Comparison of ENCODE assay signal across 8 cellular contexts in the genomic region with DNA sequence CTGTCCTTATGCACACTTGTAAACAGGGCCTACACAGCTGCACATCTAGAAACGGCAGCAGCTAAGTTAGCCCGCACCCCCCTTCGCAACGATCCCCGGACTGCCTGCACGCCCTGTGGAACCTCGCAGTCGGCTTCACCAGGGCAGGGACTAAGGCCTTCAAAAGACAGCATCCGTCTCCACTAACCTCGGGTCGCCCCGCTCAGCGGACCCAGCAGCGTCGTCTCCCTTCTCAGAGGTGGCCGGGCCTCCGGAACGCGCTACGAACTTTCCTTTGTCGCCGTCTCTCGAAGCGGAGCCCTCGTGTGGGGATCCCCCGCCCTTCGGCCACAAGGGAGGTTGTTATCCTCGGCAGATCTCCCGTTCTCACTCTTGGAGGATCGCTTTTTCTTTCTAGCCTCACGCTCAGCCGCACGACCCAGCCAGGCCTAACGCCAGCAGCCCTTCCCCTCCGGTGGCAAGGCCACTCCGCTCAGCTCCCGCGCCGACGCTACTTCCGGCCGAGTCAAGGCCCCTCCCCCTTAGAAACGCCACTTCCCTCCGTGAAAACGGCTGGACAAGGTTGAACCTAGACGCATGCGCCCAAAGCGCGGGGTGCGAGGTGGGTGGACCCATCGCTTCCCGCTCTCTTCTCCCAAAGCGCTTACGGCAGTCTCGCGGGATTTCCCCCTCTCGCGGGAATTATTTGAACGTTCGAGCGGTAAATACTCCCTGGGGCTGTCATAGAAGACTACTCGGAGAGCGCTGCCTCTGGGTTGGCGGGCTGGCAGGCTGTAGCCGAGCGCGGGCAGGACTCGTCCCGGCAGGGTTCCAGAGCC. TPM values are rescaled to one million over a fixed set of nuclear protein-coding genes. Genes with fewer than 3 reads are reported as not detected.
DNase-seq lines count a peak whose midpoint lies in the region; ATAC-seq and TF ChIP-seq lines count a peak whose summit lies in the region.

A gene (minus strand): TSS at position 498 of the 818 bp plus-strand sequence. CDS start 6,616 bp downstream, outside the sequence.
A gene with protein sequence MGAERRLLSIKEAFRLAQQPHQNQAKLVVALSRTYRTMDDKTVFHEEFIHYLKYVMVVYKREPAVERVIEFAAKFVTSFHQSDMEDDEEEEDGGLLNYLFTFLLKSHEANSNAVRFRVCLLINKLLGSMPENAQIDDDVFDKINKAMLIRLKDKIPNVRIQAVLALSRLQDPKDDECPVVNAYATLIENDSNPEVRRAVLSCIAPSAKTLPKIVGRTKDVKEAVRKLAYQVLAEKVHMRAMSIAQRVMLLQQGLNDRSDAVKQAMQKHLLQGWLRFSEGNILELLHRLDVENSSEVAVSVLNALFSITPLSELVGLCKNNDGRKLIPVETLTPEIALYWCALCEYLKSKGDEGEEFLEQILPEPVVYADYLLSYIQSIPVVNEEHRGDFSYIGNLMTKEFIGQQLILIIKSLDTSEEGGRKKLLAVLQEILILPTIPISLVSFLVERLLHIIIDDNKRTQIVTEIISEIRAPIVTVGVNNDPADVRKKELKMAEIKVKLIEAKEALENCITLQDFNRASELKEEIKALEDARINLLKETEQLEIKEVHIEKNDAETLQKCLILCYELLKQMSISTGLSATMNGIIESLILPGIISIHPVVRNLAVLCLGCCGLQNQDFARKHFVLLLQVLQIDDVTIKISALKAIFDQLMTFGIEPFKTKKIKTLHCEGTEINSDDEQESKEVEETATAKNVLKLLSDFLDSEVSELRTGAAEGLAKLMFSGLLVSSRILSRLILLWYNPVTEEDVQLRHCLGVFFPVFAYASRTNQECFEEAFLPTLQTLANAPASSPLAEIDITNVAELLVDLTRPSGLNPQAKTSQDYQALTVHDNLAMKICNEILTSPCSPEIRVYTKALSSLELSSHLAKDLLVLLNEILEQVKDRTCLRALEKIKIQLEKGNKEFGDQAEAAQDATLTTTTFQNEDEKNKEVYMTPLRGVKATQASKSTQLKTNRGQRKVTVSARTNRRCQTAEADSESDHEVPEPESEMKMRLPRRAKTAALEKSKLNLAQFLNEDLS (plus strand): TSS at position 720 of the 818 bp plus-strand sequence. CDS start 99 bp downstream, outside the sequence.

- peak within 1 kb of the TSS; percentile 96 for H3K9ac ChIP-seq in SU-DHL-6 (ENCODE audit: low read length)

- no peaks in the 10 kb centered on the region for H3K27me3 Mint-ChIP-seq in activated naive CD8-positive, alpha-beta T cell treated with anti-CD3 and anti-CD28 coated beads, Interleukin-2, amount 10 ng/mL, durations not matched to agents 7 days and 5 days
- peaks cover 10% of the 10 kb centered on the region for H3K27me3 Mint-ChIP-seq in glutamatergic neuron (ENCODE audit: unreplicated experiment)

- peak within 1 kb of the TSS; percentile 99 for H3K27ac Mint-ChIP-seq in activated naive CD8-positive, alpha-beta T cell treated with anti-CD3 and anti-CD28 coated beads, Interleukin-2, amount 10 ng/mL, durations not matched to agents 7 days and 5 days
- peak within 1 kb of the TSS; percentile 98 for H3K27ac Mint-ChIP-seq in glutamatergic neuron (ENCODE audit: unreplicated experiment)

- WGBS in thymus = under 1% methylated on average over 69 of the region's 69 CpGs

- peak within 1 kb of the TSS; percentile 89 for H3K27ac ChIP-seq in SU-DHL-6 (ENCODE audit: low read depth, low read length)
- peak within 1 kb of the TSS; percentile 94 for H3K27ac ChIP-seq in osteoblast (ENCODE audit: low read depth, low read length)
- H3K27ac ChIP-seq in thymus (ENCODE audit: low read depth) = peak within 1 kb of the TSS; percentile 95

- H3K9me2 ChIP-seq in SU-DHL-6 (replicated peaks; ENCODE audit: insufficient read depth, low read length) = no peaks in the 10 kb centered on the region

- H3K4me1 Mint-ChIP-seq in activated naive CD8-positive, alpha-beta T cell treated with anti-CD3 and anti-CD28 coated beads, Interleukin-2, amount 10 ng/mL, durations not matched to agents 7 days and 5 days = peaks cover 36% of the 10 kb centered on the region
- H3K4me1 Mint-ChIP-seq in glutamatergic neuron (ENCODE audit: low read depth, unreplicated experiment) = peaks cover 25% of the 10 kb centered on the region

- H3K4me3 ChIP-seq in SU-DHL-6 (ENCODE audit: insufficient read depth, low read length, poor library complexity, severe bottlenecking) = peak within 1 kb of the TSS; percentile 93
- peak within 1 kb of the TSS; percentile 96 for H3K4me3 ChIP-seq in osteoblast (ENCODE audit: insufficient read depth, low read length)
- peak within 1 kb of the TSS; percentile 72 for H3K4me3 ChIP-seq in thymus (ENCODE audit: low read length)

- H3K4me2 ChIP-seq in SU-DHL-6 (ENCODE audit: low read depth, low read length, poor library complexity, severe bottlenecking) = peak within 1 kb of the TSS; percentile 97
- H3K4me2 ChIP-seq in osteoblast (ENCODE audit: insufficient read depth, low read length) = peak within 1 kb of the TSS; percentile 96

- ATAC-seq in HG02678 (IDR thresholded peaks at IDR 0.05; ENCODE audit: unreplicated experiment) = peak; percentile 90
- peak; percentile 92 for ATAC-seq in activated naive CD8-positive, alpha-beta T cell treated with anti-CD3 and anti-CD28 coated beads, Interleukin-2, amount 10 ng/mL, durations not matched to agents 7 days and 5 days (ENCODE audit: low read depth)

- H3K27me3 ChIP-seq in SU-DHL-6 (ENCODE audit: low read length) (no peaks in the 10 kb centered on the region), osteoblast (ENCODE audit: insufficient read depth, low read length) (no peaks in the 10 kb centered on the region), thymus (ENCODE audit: control insufficient read depth, insufficient read depth) (no peaks in the 10 kb centered on the region)

- H2AFZ ChIP-seq in SU-DHL-6 (ENCODE audit: low read depth, low read length, severe bottlenecking) (peak within 1 kb of the TSS; percentile 46), osteoblast (ENCODE audit: low read length) (peak within 1 kb of the TSS; percentile 100)

- peaks cover 57% of the 10 kb centered on the region for H4K20me1 ChIP-seq in SU-DHL-6 (ENCODE audit: low read depth, low read length)
- H4K20me1 ChIP-seq in osteoblast (ENCODE audit: insufficient read depth, low read length) = peaks cover 32% of the 10 kb centered on the region

- no peaks in the 10 kb centered on the region for H3K9me3 ChIP-seq in SU-DHL-6 (ENCODE audit: insufficient read depth, low read length)
- no peaks in the 10 kb centered on the region for H3K9me3 ChIP-seq in osteoblast (ENCODE audit: low read depth, low read length)
- H3K9me3 ChIP-seq in thymus (ENCODE audit: control insufficient read depth) = no peaks in the 10 kb centered on the region

- H3K36me3 ChIP-seq in SU-DHL-6 (ENCODE audit: low read length) = peaks cover 49% of the 10 kb centered on the region
- H3K36me3 ChIP-seq in osteoblast (ENCODE audit: insufficient read depth, low read length) = peaks cover 7% of the 10 kb centered on the region
- H3K36me3 ChIP-seq in thymus (ENCODE audit: control insufficient read depth, insufficient read depth) = no peaks in the 10 kb centered on the region

- POLR2A ChIA-PET in activated naive CD8-positive, alpha-beta T cell treated with anti-CD3 and anti-CD28 coated beads, Interleukin-2, amount 10 ng/mL, durations not matched to agents 7 days and 5 days (lab: Charles Lee) = interaction anchor here (0.6 to 3.5 kb wide), 15 partner anchors 11 to 474 kb away, joined by 3 to 64 read pairs (median 4); a partner anchor contains a TSS

- peak within 1 kb of the TSS; percentile 92 for H3K4me3 Mint-ChIP-seq in activated naive CD8-positive, alpha-beta T cell treated with anti-CD3 and anti-CD28 coated beads, Interleukin-2, amount 10 ng/mL, durations not matched to agents 7 days and 5 days
- peak within 1 kb of the TSS; percentile 100 for H3K4me3 Mint-ChIP-seq in glutamatergic neuron (ENCODE audit: unreplicated experiment)

- peak; percentile 87 for TF ChIP-seq POLR2A in GM10847 (IDR thresholded peaks at IDR 0.05; ENCODE audit: extremely low read depth, insufficient read length)

- peaks cover 24% of the 10 kb centered on the region for H3K36me3 Mint-ChIP-seq in activated naive CD8-positive, alpha-beta T cell treated with anti-CD3 and anti-CD28 coated beads, Interleukin-2, amount 10 ng/mL, durations not matched to agents 7 days and 5 days
- H3K36me3 Mint-ChIP-seq in glutamatergic neuron (ENCODE audit: unreplicated experiment) = no peaks in the 10 kb centered on the region

- DNase-seq in NCI-H128 (lab: John Stamatoyannopoulos, UW; ENCODE audit: unreplicated experiment) (peak; percentile 97), glutamatergic neuron (peak; percentile 99), osteoblast (ENCODE audit: insufficient read length, low spot score, missing footprints) (peak; percentile 96)
- peak; percentile 97 for DNase-seq in activated naive CD8-positive, alpha-beta T cell treated with anti-CD3 and anti-CD28 coated beads, Interleukin-2, amount 10 ng/mL, durations not matched to agents 7 days and 5 days

- peaks cover 17% of the 10 kb centered on the region for H3F3A ChIP-seq in SU-DHL-6 (ENCODE audit: insufficient read depth)

- TF ChIP-seq CTCF in SU-DHL-6 (IDR thresholded peaks at IDR 0.05; ENCODE audit: insufficient read depth, low read length, poor library complexity, severe bottlenecking) (no peak), glutamatergic neuron (IDR thresholded peaks at IDR 0.05; ENCODE audit: partially characterized antibody, unreplicated experiment) (no peak), osteoblast (IDR thresholded peaks at IDR 0.05; ENCODE audit: extremely low read depth, low read depth, low read length) (no peak)

- no peaks in the 10 kb centered on the region for H3K9me3 Mint-ChIP-seq in activated naive CD8-positive, alpha-beta T cell treated with anti-CD3 and anti-CD28 coated beads, Interleukin-2, amount 10 ng/mL, durations not matched to agents 7 days and 5 days
- peaks cover 4% of the 10 kb centered on the region for H3K9me3 Mint-ChIP-seq in glutamatergic neuron (ENCODE audit: unreplicated experiment)

- H3K4me1 ChIP-seq in osteoblast (ENCODE audit: insufficient read depth, low read length) = peaks cover 56% of the 10 kb centered on the region
- peaks cover 5% of the 10 kb centered on the region for H3K4me1 ChIP-seq in thymus (ENCODE audit: control insufficient read depth, insufficient read depth, low read length)

- H3K79me2 ChIP-seq in SU-DHL-6 (ENCODE audit: insufficient read depth, low read length) = peaks cover 94% of the 10 kb centered on the region
- H3K79me2 ChIP-seq in osteoblast (ENCODE audit: insufficient read depth, low read length) = peaks cover 94% of the 10 kb centered on the region

RNA-seq across cellular contexts. Expression of the first gene that starts in this region (rescaled TPM):
- 10 to 100 TPM; 54.5 to 60.6 TPM for total RNA-seq in activated naive CD8-positive, alpha-beta T cell treated with anti-CD3 and anti-CD28 coated beads, Interleukin-2, amount 10 ng/mL, durations not matched to agents 7 days and 5 days
- total RNA-seq in glutamatergic neuron (ENCODE audit: unreplicated experiment) (39.5 TPM), osteoblast (28.3 and 35.1 TPM in 2 replicates)
- 21.3 TPM for polyA plus RNA-seq in thymus

RNA-seq across cellular contexts. Expression of the second gene that starts in this region (rescaled TPM):
- 10 to 100 TPM; 59.1 to 66.6 TPM for total RNA-seq in activated naive CD8-positive, alpha-beta T cell treated with anti-CD3 and anti-CD28 coated beads, Interleukin-2, amount 10 ng/mL, durations not matched to agents 7 days and 5 days
- total RNA-seq in glutamatergic neuron (ENCODE audit: unreplicated experiment) = 6.0 TPM
- 4.0 and 5.3 TPM in 2 replicates for total RNA-seq in osteoblast
- 4.6 TPM for polyA plus RNA-seq in thymus

Comparison
In these comparisons a context has a peak if more than half of its experiments do, and no peak if none do; other contexts are left out.
1. Peak in every context shown above with its lines: DNase-seq, ATAC-seq, H3K4me3 ChIP-seq and H3K27ac ChIP-seq.